8 cellular contexts compared by ENCODE assay signal in genomic region chr6:26032387-26033131, GRCh38. TPM values are rescaled to one million over a fixed set of nuclear protein-coding genes. Genes with fewer than 3 reads are reported as not detected.
DNase-seq lines count a peak whose midpoint lies in the region; ATAC-seq and TF ChIP-seq lines count a peak whose summit lies in the region.

No MANE protein-coding gene starts in this region.

- peaks cover 58% of the 10 kb centered on the region for H3K4me1 Mint-ChIP-seq in activated CD4-positive, alpha-beta T cell treated with anti-CD3 and anti-CD28 coated beads, Interleukin-2, amount 10 ng/mL, durations not matched to agents 24 days and 14 days

- no peak for TF ChIP-seq CTCF in ascending aorta (IDR thresholded peaks at IDR 0.05)

- H3K4me1 ChIP-seq in ascending aorta (peaks cover 5 to 19% of the 10 kb centered on the region in 2 donors), iPS-18a (ENCODE audit: control insufficient read depth, low read depth, low read length) (peaks cover 37% of the 10 kb centered on the region), skeletal muscle tissue (ENCODE audit: control insufficient read depth in 3 of 3, insufficient read depth in 3 of 3, low read length in 3 of 3) (peaks cover 9 to 16% (median 16%) of the 10 kb centered on the region in 3 donors)

- H3K36me3 ChIP-seq in ascending aorta = no peaks in the 10 kb centered on the region
- no peaks in the 10 kb centered on the region for H3K36me3 ChIP-seq in iPS-18a (ENCODE audit: control insufficient read depth, low read depth, low read length)
- H3K36me3 ChIP-seq in skeletal muscle tissue (ENCODE audit: control insufficient read depth in 3 of 3, insufficient read depth in 3 of 3, low read length in 3 of 3) = no peaks in the 10 kb centered on the region

- H3K9ac ChIP-seq in iPS-18a (ENCODE audit: low read length) (peak overlapping the region; percentile 99), skeletal muscle tissue (ENCODE audit: low read depth in 1 of 3, low read length in 3 of 3) (peak overlapping the region; percentile 37 to 51 (median 46))

- H3K27ac Mint-ChIP-seq in activated CD4-positive, alpha-beta T cell treated with anti-CD3 and anti-CD28 coated beads, Interleukin-2, amount 10 ng/mL, durations not matched to agents 24 days and 14 days = peak overlapping the region; percentile 97

- intact Hi-C loops in activated CD4-positive, alpha-beta T cell treated with anti-CD3 and anti-CD28 coated beads, Interleukin-2, amount 10 ng/mL, durations not matched to agents 24 days and 14 days (cut with micrococcal nuclease) = loop anchor here (1.0 to 5.0 kb wide), 7 partner anchors 11 to 1860 kb away; a partner anchor contains a TSS
- intact Hi-C loops in ascending aorta (cut with DNase I) = loop anchor here (1.0 to 5.0 kb wide), 4 partner anchors 11 to 165 kb away; a partner anchor contains a TSS

- no peaks in the 10 kb centered on the region for H3K27me3 Mint-ChIP-seq in activated CD4-positive, alpha-beta T cell treated with anti-CD3 and anti-CD28 coated beads, Interleukin-2, amount 10 ng/mL, durations not matched to agents 24 days and 14 days

- H3K9me3 Mint-ChIP-seq in activated CD4-positive, alpha-beta T cell treated with anti-CD3 and anti-CD28 coated beads, Interleukin-2, amount 10 ng/mL, durations not matched to agents 24 days and 14 days = no peaks in the 10 kb centered on the region

- ATAC-seq in GM18870 (IDR thresholded peaks at IDR 0.05; ENCODE audit: unreplicated experiment) = no peak

- peak overlapping the region; percentile 92 to 96 for H3K27ac ChIP-seq in ascending aorta
- peak overlapping the region; percentile 95 for H3K27ac ChIP-seq in iPS-18a (ENCODE audit: low read length)
- H3K27ac ChIP-seq in skeletal muscle tissue (ENCODE audit: low read depth, low read length) = peak overlapping the region; percentile 59

- peak; percentile 83 for DNase-seq in activated CD4-positive, alpha-beta T cell treated with anti-CD3 and anti-CD28 coated beads, Interleukin-2, amount 10 ng/mL, durations not matched to agents 24 days and 14 days
- no peak for DNase-seq in activated CD4-positive, alpha-beta T cell treated with anti-CD3 and anti-CD28 coated beads, Interleukin-2, amount 50 U/mL, for 4 hours
- peak; percentile 86 for DNase-seq in NCI-H69 (lab: John Stamatoyannopoulos, UW)
- DNase-seq in ascending aorta (ENCODE audit: low spot score in 2 of 2) = no peak
- DNase-seq in effector CD8-positive, alpha-beta T cell (lab: John Stamatoyannopoulos, UW) = no peak

- peak overlapping the region; percentile 92 for H3K4me3 Mint-ChIP-seq in activated CD4-positive, alpha-beta T cell treated with anti-CD3 and anti-CD28 coated beads, Interleukin-2, amount 10 ng/mL, durations not matched to agents 24 days and 14 days

- H3K36me3 Mint-ChIP-seq in activated CD4-positive, alpha-beta T cell treated with anti-CD3 and anti-CD28 coated beads, Interleukin-2, amount 10 ng/mL, durations not matched to agents 24 days and 14 days (ENCODE audit: low read depth) = no peaks in the 10 kb centered on the region

- H3K27me3 ChIP-seq in ascending aorta (no peaks in the 10 kb centered on the region), iPS-18a (ENCODE audit: control insufficient read depth, insufficient read depth, low read length) (no peaks in the 10 kb centered on the region), skeletal muscle tissue (ENCODE audit: control insufficient read depth in 3 of 3, insufficient read depth in 3 of 3, low read length in 3 of 3) (peaks cover 0 to 54% (median 45%) of the 10 kb centered on the region in 3 donors)

- H3K9me3 ChIP-seq in ascending aorta = no peaks in the 10 kb centered on the region
- no peaks in the 10 kb centered on the region for H3K9me3 ChIP-seq in iPS-18a (ENCODE audit: control insufficient read depth, low read depth, low read length)
- no peaks in the 10 kb centered on the region for H3K9me3 ChIP-seq in skeletal muscle tissue (ENCODE audit: control insufficient read depth in 3 of 3, low read length in 3 of 3)

- H3K4me3 ChIP-seq in ascending aorta (peak overlapping the region; percentile 56 to 79), iPS-18a (ENCODE audit: low read length) (peak overlapping the region; percentile 77), skeletal muscle tissue (ENCODE audit: low read length in 3 of 3) (peak overlapping the region; percentile 58 to 80 (median 68))

RNA-seq across cellular contexts. Expression of gene HFE, which starts 54.7 kb away (rescaled TPM):
- total RNA-seq in activated CD4-positive, alpha-beta T cell treated with anti-CD3 and anti-CD28 coated beads, Interleukin-2, amount 10 ng/mL, durations not matched to agents 24 days and 14 days = 0.12 and 0.50 TPM in 2 replicates
- 2.6 TPM for total RNA-seq in ascending aorta
- total RNA-seq in skeletal muscle tissue = 4.7 TPM

Comparison
In these comparisons a context has a peak if more than half of its experiments do, and no peak if none do; other contexts are left out.
1. DNase-seq: peak in activated CD4-positive, alpha-beta T cell treated with anti-CD3 and anti-CD28 coated beads, Interleukin-2, amount 10 ng/mL, durations not matched to agents 24 days and 14 days (single experiment) and NCI-H69 (single experiment); none in activated CD4-positive, alpha-beta T cell treated with anti-CD3 and anti-CD28 coated beads, Interleukin-2, amount 50 U/mL, for 4 hours (0 of 2), ascending aorta (0 of 2) and effector CD8-positive, alpha-beta T cell (single experiment).
2. Peak in every context shown above with its lines, with median percentiles within 50 percentile points of each other: H3K27ac ChIP-seq and H3K4me3 ChIP-seq.